In the genomic region with DNA sequence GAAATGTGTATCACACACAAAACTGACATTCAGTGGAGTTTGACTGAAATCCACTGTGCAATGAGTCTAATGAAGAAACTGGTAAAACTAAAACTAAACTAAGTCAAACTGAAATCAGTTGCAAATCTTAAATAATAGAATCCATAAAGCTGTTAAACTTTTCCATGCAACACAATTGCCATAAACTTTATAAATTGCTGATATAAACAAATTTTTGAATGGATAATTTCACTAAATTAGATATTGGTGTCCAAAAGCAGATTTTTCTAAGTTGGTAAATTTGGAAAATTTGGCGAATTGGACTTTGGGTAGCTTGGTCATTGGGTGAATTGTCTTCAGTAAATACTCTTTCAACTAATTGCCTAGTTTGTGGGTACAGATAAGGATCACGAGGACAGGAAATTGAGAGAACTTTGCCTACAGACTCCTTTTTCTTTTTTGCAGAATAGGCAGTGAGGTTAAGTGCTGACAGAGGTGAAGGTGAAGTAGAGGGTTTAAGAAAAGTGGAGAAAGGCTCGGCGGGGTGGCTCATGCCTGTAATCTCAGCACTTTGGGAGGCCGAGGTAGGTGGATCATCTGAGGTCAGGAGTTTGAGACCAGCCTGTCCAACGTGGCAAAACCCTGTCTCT, we compare ENCODE assay signal across 17 cellular contexts.
"Had no signal": no experiment of that assay in that cellular context is flagged by ENCODE, and none has a peak within 500 bp of the region (broad histone marks: within the 10 kb centered on the region; RNA-seq: fewer than 3 reads in every experiment).

No MANE protein-coding gene starts in this region.

- FAIRE-seq: kidney had no signal

- H3K9me3 ChIP-seq: body of pancreas, psoas muscle, spleen, suprapubic skin, upper lobe of right lung had no signal

- H3K4me3 ChIP-seq: body of pancreas, hepatocyte, psoas muscle, spleen, suprapubic skin, upper lobe of right lung had no signal

- H3K27me3 ChIP-seq: body of pancreas, hepatocyte, spleen, suprapubic skin, upper lobe of right lung had no signal

- H3K4me1 ChIP-seq: body of pancreas, psoas muscle, suprapubic skin, upper lobe of right lung had no signal

- H3K79me2 ChIP-seq: hepatocyte had no signal

- H3K36me3 ChIP-seq: spleen, suprapubic skin, upper lobe of right lung had no signal

- DNase-seq: activated gamma-delta T cell treated with Interleukin-2 at 50 U/mL for 16 hours; amniotic stem cell; body of pancreas; central memory CD4-positive, alpha-beta T cell; cortex of kidney; effector memory CD4-positive, alpha-beta T cell; kidney; left ventricle myocardium superior; mesenchymal stem cell; psoas muscle; spleen; stimulated activated CD4-positive, alpha-beta T cell treated with anti-CD3 and anti-CD28 coated beads, Interleukin-1b, Interleukin-23, amount 100 ng/mL, for 48 hours; upper lobe of right lung had no signal

- H3K4me2 ChIP-seq: hepatocyte had no signal

- H2AFZ ChIP-seq: hepatocyte had no signal

- ATAC-seq: body of pancreas, left ventricle myocardium superior, psoas muscle, sciatic nerve, upper lobe of right lung had no signal

- H3K27ac ChIP-seq: body of pancreas, epithelial cell of prostate, hepatocyte, psoas muscle, spleen, suprapubic skin, upper lobe of right lung had no signal
